In the genomic region with DNA sequence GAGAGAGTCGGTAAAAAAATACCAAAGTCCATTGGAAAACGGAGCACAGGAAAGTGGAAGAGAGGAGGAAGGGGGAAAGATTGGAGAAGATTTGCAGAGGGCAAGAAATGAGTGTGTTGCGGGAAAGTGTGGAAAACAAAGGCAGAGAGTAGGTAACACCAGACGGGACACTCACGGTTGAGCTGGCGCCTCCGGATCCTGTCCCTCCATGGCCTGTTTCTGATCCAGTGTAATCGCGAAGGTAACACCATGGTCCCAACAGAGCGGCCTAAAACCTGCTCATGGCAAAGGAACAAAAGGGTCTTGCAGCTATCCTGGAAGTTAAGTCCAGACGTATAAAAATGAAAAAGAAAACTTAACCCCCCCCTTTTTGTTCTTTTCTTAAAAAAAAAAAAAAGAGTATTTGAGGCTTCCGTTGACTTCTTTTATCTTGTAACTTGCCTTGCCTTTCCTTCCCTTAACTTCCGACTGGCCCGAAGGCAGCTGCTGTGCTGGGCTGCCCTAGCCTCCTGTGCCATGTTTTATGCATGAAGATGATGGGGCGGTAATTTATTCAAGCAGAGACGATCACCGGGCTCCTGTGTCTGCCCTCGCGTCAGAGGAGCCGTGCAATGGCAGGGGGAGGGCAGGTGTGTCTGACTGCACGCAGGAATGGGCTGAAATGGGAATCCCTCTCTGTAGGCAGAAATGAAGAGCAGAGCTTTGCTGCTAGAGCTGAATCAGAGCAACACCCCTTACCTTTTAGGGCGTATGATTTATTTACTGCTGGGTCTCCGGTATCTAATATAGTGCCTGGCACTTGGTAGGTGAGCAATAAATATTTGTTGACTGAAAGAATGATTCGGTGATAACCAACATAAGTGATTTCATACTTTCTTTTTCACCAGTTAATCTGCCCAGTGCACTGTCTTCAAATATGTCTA, we compare ENCODE assay signal across 8 cellular contexts.
DNase-seq lines count a peak whose midpoint lies in the region; ATAC-seq and TF ChIP-seq lines count a peak whose summit lies in the region.

No MANE protein-coding gene starts in this region.

- H3K79me2 ChIP-seq in GM23248 (ENCODE audit: insufficient read depth) = no peaks in the 10 kb centered on the region

- H4K20me1 ChIP-seq in GM23248 (ENCODE audit: insufficient read depth) = no peaks in the 10 kb centered on the region

- 44% methylated on average over 22 of the region's 24 CpGs for WGBS in right lobe of liver (ENCODE audit: insufficient coverage, low coverage, low lambda C conversion rate, missing lambda C conversion rate)
- 84 to 86% methylated on average over 24 of the region's 24 CpGs for WGBS in GM23248 (ENCODE audit: low coverage in 1 of 2, low lambda C conversion rate in 2 of 2, missing lambda C conversion rate in 2 of 2), 2 experiments
- 81 to 82% methylated on average over 19 to 22 of the region's 24 CpGs for WGBS in gastroesophageal sphincter (ENCODE audit: low coverage in 1 of 2), 2 donors

- TF ChIP-seq POLR2A in right lobe of liver (IDR thresholded peaks at IDR 0.05) (no peak), gastroesophageal sphincter (IDR thresholded peaks at IDR 0.05) (no peak)

- intact Hi-C loops in right lobe of liver (cut with DNase I) = no loop called here

- TF ChIP-seq CTCF in GM12875 (IDR thresholded peaks at IDR 0.05; ENCODE audit: borderline replicate concordance, insufficient read depth, low read depth, low read length) (no peak), right lobe of liver (IDR thresholded peaks at IDR 0.05) (no peak), gastroesophageal sphincter (IDR thresholded peaks at IDR 0.05) (no peak)

- no peaks in the 10 kb centered on the region for H3F3A ChIP-seq in GM23248 (ENCODE audit: insufficient read depth)

- H3K4me1 ChIP-seq in right lobe of liver (no peaks in the 10 kb centered on the region), GM23248 (ENCODE audit: insufficient read depth) (no peaks in the 10 kb centered on the region), gastroesophageal sphincter (no peaks in the 10 kb centered on the region)

- no peak overlapping the region for H3K4me2 ChIP-seq in GM23248 (ENCODE audit: unreplicated experiment)

- no peaks in the 10 kb centered on the region for H3K9me2 ChIP-seq in GM23248 (ENCODE audit: insufficient read depth)

- TF ChIP-seq EP300 in gastroesophageal sphincter (IDR thresholded peaks at IDR 0.05) = no peak

- peak; percentile 42 to 53 for DNase-seq in activated CD4-positive, alpha-beta T cell treated with anti-CD3 and anti-CD28 coated beads, Interleukin-2, amount 50 U/mL, for 4 hours
- DNase-seq in right lobe of liver (no peak), GM23248 (no peak), T1000 (lab: John Stamatoyannopoulos, UW) (no peak)

- H3K9me3 ChIP-seq in right lobe of liver = no peaks in the 10 kb centered on the region
- H3K9me3 ChIP-seq in GM23248 (ENCODE audit: low read depth) = no peaks in the 10 kb centered on the region
- peaks cover 0 to 7% (median 0%) of the 10 kb centered on the region in 3 donors for H3K9me3 ChIP-seq in gastroesophageal sphincter

- H3K27me3 ChIP-seq in right lobe of liver (no peaks in the 10 kb centered on the region), GM23248 (replicated peaks; ENCODE audit: insufficient read depth) (no peaks in the 10 kb centered on the region), gastroesophageal sphincter (peaks cover 4% of the 10 kb centered on the region)

- H3K27ac ChIP-seq in right lobe of liver (peak overlapping the region; percentile 16 to 41 (median 20)), GM23248 (no peak overlapping the region), gastroesophageal sphincter (no peak overlapping the region)

- ATAC-seq in HG03097 (IDR thresholded peaks at IDR 0.05; ENCODE audit: low FRiP score, unreplicated experiment) (peak; percentile 57), right lobe of liver (peak; percentile 48 to 65 (median 49)), gastroesophageal sphincter (no peak), GM21619 (IDR thresholded peaks at IDR 0.05; ENCODE audit: unreplicated experiment) (no peak)

- H3K36me3 ChIP-seq in right lobe of liver = no peaks in the 10 kb centered on the region
- no peaks in the 10 kb centered on the region for H3K36me3 ChIP-seq in GM23248 (ENCODE audit: low read depth)
- H3K36me3 ChIP-seq in gastroesophageal sphincter = no peaks in the 10 kb centered on the region

- no peak overlapping the region for H2AFZ ChIP-seq in GM23248

- in situ Hi-C loops in GM23248 (cut with MboI) = no loop called here

- H3K9ac ChIP-seq in GM23248 = no peak overlapping the region

- H3K4me3 ChIP-seq in GM12875 (ENCODE audit: low read depth, low read length) = peak overlapping the region; percentile 21
- H3K4me3 ChIP-seq in right lobe of liver = peak overlapping the region in 1 of 3 donors; percentile 7
- no peak overlapping the region for H3K4me3 ChIP-seq in GM23248
- no peak overlapping the region for H3K4me3 ChIP-seq in gastroesophageal sphincter

Comparison
In these comparisons a context has a peak if more than half of its experiments do, and no peak if none do; other contexts are left out.
1. ATAC-seq: peak in HG03097 (single experiment) and right lobe of liver (4 of 4); none in gastroesophageal sphincter (single experiment) and GM21619 (single experiment).
2. DNase-seq: peak in activated CD4-positive, alpha-beta T cell treated with anti-CD3 and anti-CD28 coated beads, Interleukin-2, amount 50 U/mL, for 4 hours (2 of 2); none in right lobe of liver (0 of 3), GM23248 (single experiment) and T1000 (single experiment).
3. H3K27ac ChIP-seq: peak in right lobe of liver (3 of 3); none in GM23248 (single experiment) and gastroesophageal sphincter (0 of 4).